29 cellular contexts compared by ENCODE assay signal in genomic region chr1:47854552-47855144, GRCh38.
"Had no signal": no experiment of that assay in that cellular context is flagged by ENCODE, and none has a peak within 500 bp of the region (broad histone marks: within the 10 kb centered on the region; RNA-seq: fewer than 3 reads in every experiment).

No MANE protein-coding gene starts in this region.

- H3K9me3 Mint-ChIP-seq: stimulated activated effector memory CD8-positive, alpha-beta T cell treated with anti-CD3 and anti-CD28 coated beads, Interleukin-12 subunit alpha, Interleukin-12 subunit beta, amount 100 ng/mL, for 72 hours; stimulated activated memory B cell treated with anti-CD40 and anti-IgM and Interleukin-4, amounts not matched to agents 10 μg/mL and 1 μg/mL and 100 μg/mL, for 72 hours; stimulated activated naive B cell treated with anti-CD40 and anti-IgM and Interleukin-4, amounts not matched to agents 10 μg/mL and 1 μg/mL and 100 μg/mL, for 72 hours; stimulated activated naive CD8-positive, alpha-beta T cell treated with anti-CD3 and anti-CD28 coated beads, Interleukin-15, amount 100 ng/mL, for 72 hours; stimulated activated naive CD8-positive, alpha-beta T cell treated with anti-CD3 and anti-CD28 coated beads, Interleukin-15, Interleukin-2, amounts not matched to agents 100 ng/mL and 50 ng/mL, for 24 hours; type B pancreatic cell had no signal

- H3K36me3 Mint-ChIP-seq: stimulated activated effector memory CD8-positive, alpha-beta T cell treated with anti-CD3 and anti-CD28 coated beads, Interleukin-12 subunit alpha, Interleukin-12 subunit beta, amount 100 ng/mL, for 72 hours; stimulated activated memory B cell treated with anti-CD40 and anti-IgM and Interleukin-4, amounts not matched to agents 10 μg/mL and 1 μg/mL and 100 μg/mL, for 72 hours; stimulated activated naive B cell treated with anti-CD40 and anti-IgM and Interleukin-4, amounts not matched to agents 10 μg/mL and 1 μg/mL and 100 μg/mL, for 72 hours had no signal

- H3K4me1 ChIP-seq: stomach, suprapubic skin, thyroid gland, transverse colon, upper lobe of left lung, upper lobe of right lung, uterus had no signal

- FAIRE-seq: urothelium cell line had no signal

- H3K27ac ChIP-seq: stomach, suprapubic skin, testis, thoracic aorta, thyroid gland, tibial artery, tibial nerve, transverse colon, upper lobe of left lung, upper lobe of right lung, uterus, vagina had no signal

- H3K27me3 ChIP-seq: stomach, suprapubic skin, testis, thyroid gland, tibial artery, tibial nerve, transverse colon, upper lobe of left lung, upper lobe of right lung, uterus, vagina had no signal

- H3K27ac Mint-ChIP-seq: stimulated activated effector memory CD8-positive, alpha-beta T cell treated with anti-CD3 and anti-CD28 coated beads, Interleukin-12 subunit alpha, Interleukin-12 subunit beta, amount 100 ng/mL, for 72 hours; stimulated activated memory B cell treated with anti-CD40 and anti-IgM and Interleukin-4, amounts not matched to agents 10 μg/mL and 1 μg/mL and 100 μg/mL, for 72 hours; stimulated activated naive B cell treated with anti-CD40 and anti-IgM and Interleukin-4, amounts not matched to agents 10 μg/mL and 1 μg/mL and 100 μg/mL, for 72 hours; stimulated activated naive CD8-positive, alpha-beta T cell treated with anti-CD3 and anti-CD28 coated beads, Interleukin-15, amount 100 ng/mL, for 72 hours; stimulated activated naive CD8-positive, alpha-beta T cell treated with anti-CD3 and anti-CD28 coated beads, Interleukin-15, Interleukin-2, amounts not matched to agents 100 ng/mL and 50 ng/mL, for 24 hours; type B pancreatic cell had no signal

- H3K4me3 Mint-ChIP-seq: stimulated activated effector memory CD8-positive, alpha-beta T cell treated with anti-CD3 and anti-CD28 coated beads, Interleukin-12 subunit alpha, Interleukin-12 subunit beta, amount 100 ng/mL, for 72 hours; stimulated activated memory B cell treated with anti-CD40 and anti-IgM and Interleukin-4, amounts not matched to agents 10 μg/mL and 1 μg/mL and 100 μg/mL, for 72 hours; stimulated activated naive B cell treated with anti-CD40 and anti-IgM and Interleukin-4, amounts not matched to agents 10 μg/mL and 1 μg/mL and 100 μg/mL, for 72 hours; stimulated activated naive CD8-positive, alpha-beta T cell treated with anti-CD3 and anti-CD28 coated beads, Interleukin-15, amount 100 ng/mL, for 72 hours; stimulated activated naive CD8-positive, alpha-beta T cell treated with anti-CD3 and anti-CD28 coated beads, Interleukin-15, Interleukin-2, amounts not matched to agents 100 ng/mL and 50 ng/mL, for 24 hours; type B pancreatic cell had no signal

- H3K9me3 ChIP-seq: stomach, suprapubic skin, testis, thoracic aorta, thyroid gland, tibial artery, tibial nerve, transverse colon, upper lobe of left lung, upper lobe of right lung, uterus, vagina had no signal

- H3K4me3 ChIP-seq: stomach, suprapubic skin, testis, thoracic aorta, thyroid gland, tibial artery, tibial nerve, transverse colon, upper lobe of left lung, upper lobe of right lung, uterus, vagina had no signal

- H3K4me1 Mint-ChIP-seq: stimulated activated memory B cell treated with anti-CD40 and anti-IgM and Interleukin-4, amounts not matched to agents 10 μg/mL and 1 μg/mL and 100 μg/mL, for 72 hours; stimulated activated naive B cell treated with anti-CD40 and anti-IgM and Interleukin-4, amounts not matched to agents 10 μg/mL and 1 μg/mL and 100 μg/mL, for 72 hours had no signal

- ATAC-seq: stimulated activated effector memory CD8-positive, alpha-beta T cell treated with anti-CD3 and anti-CD28 coated beads, Interleukin-12 subunit alpha, Interleukin-12 subunit beta, amount 100 ng/mL, for 72 hours; stimulated activated memory B cell treated with anti-CD40 and anti-IgM and Interleukin-4, amounts not matched to agents 10 μg/mL and 1 μg/mL and 100 μg/mL, for 72 hours; stimulated activated naive CD8-positive, alpha-beta T cell treated with anti-CD3 and anti-CD28 coated beads, Interleukin-15, amount 100 ng/mL, for 72 hours; stimulated activated naive CD8-positive, alpha-beta T cell treated with anti-CD3 and anti-CD28 coated beads, Interleukin-15, Interleukin-2, amounts not matched to agents 100 U/mL and 50 U/mL, for 24 hours; upper lobe of right lung had no signal

- DNase-seq: stimulated activated CD4-positive, alpha-beta T cell treated with anti-CD3 and anti-CD28 coated beads, Interleukin-2, amount 100 ng/mL, for 48 hours; stimulated activated CD4-positive, alpha-beta T cell treated with anti-CD3 and anti-CD28 coated beads, Interleukin-4, amount 100 ng/mL, for 1 hour; stimulated activated CD4-positive, alpha-beta T cell treated with anti-CD3 and anti-CD28 coated beads, Interleukin-4, amount 100 ng/mL, for 24 hours; stimulated activated CD4-positive, alpha-beta T cell treated with anti-CD3 and anti-CD28 coated beads, Interleukin-4, amount 100 ng/mL, for 4 hours; stimulated activated CD8-positive, alpha-beta memory T cell treated with anti-CD3 and anti-CD28 coated beads, Interleukin-4, amount 100 ng/mL, for 48 hours; stimulated activated naive B cell treated with anti-CD40 and anti-IgM and Interleukin-4, amounts not matched to agents 10 μg/mL and 1 μg/mL and 100 μg/mL, for 72 hours; stimulated activated naive CD4-positive, alpha-beta T cell; stimulated activated naive CD4-positive, alpha-beta T cell treated with Interleukin-2 at 50 U/mL for 16 hours; stimulated activated naive CD8-positive, alpha-beta T cell treated with anti-CD3 and anti-CD28 coated beads, Interleukin-15, amount 100 ng/mL, for 72 hours; stimulated activated naive CD8-positive, alpha-beta T cell treated with anti-CD3 and anti-CD28 coated beads, Interleukin-15, Interleukin-2, amounts not matched to agents 100 U/mL and 50 U/mL, for 24 hours; stomach; substantia nigra; testis; thyroid gland; tibial artery; transverse colon; trophoblast cell; upper lobe of left lung; upper lobe of right lung; uterus had no signal

- H3K36me3 ChIP-seq: stomach, suprapubic skin, thoracic aorta, thyroid gland, tibial artery, tibial nerve, transverse colon, upper lobe of left lung, upper lobe of right lung, uterus, vagina had no signal
